Comparison of ENCODE assay signal across 8 cellular contexts in genomic region chr11:34052608-34053160, GRCh38. TPM values are rescaled to one million over a fixed set of nuclear protein-coding genes. Genes with fewer than 3 reads are reported as not detected.
DNase-seq lines count a peak whose midpoint lies in the region; ATAC-seq and TF ChIP-seq lines count a peak whose summit lies in the region.

No MANE protein-coding gene starts in this region.

- no peaks in the 10 kb centered on the region for H3K27me3 ChIP-seq in transverse colon

- DNase-seq in Calu3 (peak; percentile 9), erythroblast (lab: John Stamatoyannopoulos, UW) (peak; percentile 63 to 73), nephron progenitor cell (peak; percentile 20), transverse colon (peak; percentile 30), cerebellar cortex (ENCODE audit: low spot score) (no peak)
- DNase-seq in activated CD4-positive, alpha-beta memory T cell treated with anti-CD3 and anti-CD28 coated beads for 36 hours, result peak; percentile 47

- H3K36me3 Mint-ChIP-seq in Calu3 (ENCODE audit: insufficient read depth, unreplicated experiment) (peaks cover 47% of the 10 kb centered on the region), nephron progenitor cell (ENCODE audit: low read depth) (peaks cover 44% of the 10 kb centered on the region)
- H3K36me3 Mint-ChIP-seq in activated CD4-positive, alpha-beta memory T cell treated with anti-CD3 and anti-CD28 coated beads for 36 hours, result peaks cover 20% of the 10 kb centered on the region

- H3K27ac ChIP-seq in transverse colon, result peak overlapping the region; percentile 99 to 100 (median 99)

- peak overlapping the region; percentile 90 to 98 (median 94) for H3K4me3 ChIP-seq in transverse colon

- H3K4me1 Mint-ChIP-seq in Calu3 (ENCODE audit: low read depth, unreplicated experiment) (peaks cover 14% of the 10 kb centered on the region), nephron progenitor cell (peaks cover 47% of the 10 kb centered on the region)
- peaks cover 26% of the 10 kb centered on the region for H3K4me1 Mint-ChIP-seq in activated CD4-positive, alpha-beta memory T cell treated with anti-CD3 and anti-CD28 coated beads for 36 hours (ENCODE audit: low read depth)

- H3K9me3 Mint-ChIP-seq in Calu3 (ENCODE audit: low read depth, unreplicated experiment) (no peaks in the 10 kb centered on the region), nephron progenitor cell (peaks cover 4% of the 10 kb centered on the region)
- no peaks in the 10 kb centered on the region for H3K9me3 Mint-ChIP-seq in activated CD4-positive, alpha-beta memory T cell treated with anti-CD3 and anti-CD28 coated beads for 36 hours

- no TSS peak for BruUV-seq in Calu3 (replicated peaks; lab: Mats Ljungman, UMichigan)

- H3K4me3 Mint-ChIP-seq in Calu3 (ENCODE audit: low read depth, unreplicated experiment) (peak overlapping the region; percentile 99), nephron progenitor cell (peak overlapping the region; percentile 98)
- H3K4me3 Mint-ChIP-seq in activated CD4-positive, alpha-beta memory T cell treated with anti-CD3 and anti-CD28 coated beads for 36 hours, result peak overlapping the region; percentile 92

- CTCF ChIA-PET in Calu3 (lab: Charles Lee), result interaction anchor here (0.6 kb wide), 2 partner anchors 87 to 701 kb away, joined by 5 to 9 read pairs; no protein-coding TSS in a partner anchor
- CTCF ChIA-PET in activated CD4-positive, alpha-beta memory T cell treated with anti-CD3 and anti-CD28 coated beads for 36 hours (lab: Charles Lee), result interaction anchor here (1.0 kb wide), 1 partner anchor 25 kb away, joined by 3 read pairs; no protein-coding TSS in a partner anchor

- H3K27ac Mint-ChIP-seq in Calu3 (ENCODE audit: unreplicated experiment) (peak overlapping the region; percentile 97), nephron progenitor cell (peak overlapping the region; percentile 98)
- H3K27ac Mint-ChIP-seq in activated CD4-positive, alpha-beta memory T cell treated with anti-CD3 and anti-CD28 coated beads for 36 hours, result peak overlapping the region; percentile 96

- peaks cover 0 to 5% (median 0%) of the 10 kb centered on the region in 4 donors for H3K36me3 ChIP-seq in transverse colon

- no peaks in the 10 kb centered on the region for H3K9me3 ChIP-seq in transverse colon

- in situ Hi-C loops in transverse colon (cut with MboI; ENCODE audit: low pct_ligation_motif_present in 1 of 4, low pct_unique_long_range_greater_than_20kb in 1 of 4, low sequenced_read_pairs in 3 of 4), result loop anchor here in 3 of 4 donors (10.0 kb wide), 2 partner anchors 52 to 58 kb away; partner anchors contain the start of gene NAT10 (in 2 of the 3)

- H3K4me1 ChIP-seq in transverse colon, result peaks cover 20 to 51% (median 46%) of the 10 kb centered on the region in 4 donors

- no peak for TF ChIP-seq EP300 in transverse colon (IDR thresholded peaks at IDR 0.05; ENCODE audit: low read depth)

- intact Hi-C loops in Calu3 (cut with micrococcal nuclease; ENCODE audit: unreplicated experiment), result loop anchor here (5.0 kb wide), 1 partner anchor 55 kb away; no protein-coding TSS in a partner anchor
- intact Hi-C loops in activated CD4-positive, alpha-beta memory T cell treated with anti-CD3 and anti-CD28 coated beads for 36 hours (cut with micrococcal nuclease), result loop anchor here (1.0 to 5.0 kb wide), 6 partner anchors 11 to 794 kb away; partner anchors contain the start of gene CAT
- intact Hi-C loops in transverse colon (cut with DNase I; ENCODE audit: low total_unique reads), result loop anchor here (5.0 kb wide), 1 partner anchor 55 kb away; the partner anchor contains the start of gene NAT10

- no peak for TF ChIP-seq CTCF in Calu3 (IDR thresholded peaks at IDR 0.05; ENCODE audit: unreplicated experiment)
- no peak for TF ChIP-seq CTCF in nephron progenitor cell (IDR thresholded peaks at IDR 0.05)
- TF ChIP-seq CTCF in transverse colon (IDR thresholded peaks at IDR 0.05), result no peak

- POLR2A ChIA-PET in activated CD4-positive, alpha-beta memory T cell treated with anti-CD3 and anti-CD28 coated beads for 36 hours (lab: Charles Lee), result no interaction called here

- no peaks in the 10 kb centered on the region for H3K27me3 Mint-ChIP-seq in Calu3 (ENCODE audit: unreplicated experiment)
- no peaks in the 10 kb centered on the region for H3K27me3 Mint-ChIP-seq in activated CD4-positive, alpha-beta memory T cell treated with anti-CD3 and anti-CD28 coated beads for 36 hours
- H3K27me3 Mint-ChIP-seq in nephron progenitor cell (ENCODE audit: low read depth, poor library complexity), result no peaks in the 10 kb centered on the region

- WGBS in transverse colon (ENCODE audit: low coverage in 1 of 2), 2 donors, result 1% methylated on average over 37 of the region's 40 CpGs; no CpG with 5 or more reads in 1 of the 2 donors

- ATAC-seq in HG02973 (IDR thresholded peaks at IDR 0.05; ENCODE audit: unreplicated experiment) (peak; percentile 0), GM18519 (IDR thresholded peaks at IDR 0.05; ENCODE audit: low FRiP score, unreplicated experiment) (no peak)

- TF ChIP-seq POLR2A in erythroblast (IDR thresholded peaks at IDR 0.05; ENCODE audit: low read length), result no peak
- no peak for TF ChIP-seq POLR2A in transverse colon (IDR thresholded peaks at IDR 0.05)

RNA-seq across cellular contexts. Expression of gene CAPRIN1, which starts 1.2 kb away (rescaled TPM):
- total RNA-seq in Calu3 (2022), result 268 and 273 TPM in 2 replicates
- 100 to 1,000 TPM; 261 to 264 TPM for total RNA-seq in activated CD4-positive, alpha-beta memory T cell treated with anti-CD3 and anti-CD28 coated beads for 36 hours
- total RNA-seq in transverse colon, result 100 to 1,000 TPM; 129 to 163 (median 152) TPM

RNA-seq across cellular contexts. Expression of gene NAT10, which starts 52.7 kb away (rescaled TPM):
- total RNA-seq in Calu3 (2022) (74.7 and 80.1 TPM in 2 replicates), transverse colon (10 to 100 TPM; 16.0 to 40.6 (median 26.9) TPM)
- 10 to 100 TPM; 84.7 to 87.6 TPM for total RNA-seq in activated CD4-positive, alpha-beta memory T cell treated with anti-CD3 and anti-CD28 coated beads for 36 hours
